In genomic region chr13:40985596-40986327, GRCh38 we compare ENCODE assay signal across 1 cellular context.
TF ChIP-seq lines count a peak whose summit lies in the region.

No MANE protein-coding gene starts in this region.

TF ChIP-seq in HepG2, 621 proteins besides CTCF, POLR2A, EP300 and RAD21 (continued from another document):
- no peak for TF ChIP-seq ZNF512B (CRISPR knock-in tag; IDR thresholded peaks at IDR 0.05; ENCODE audit: borderline replicate concordance)
- no peak for TF ChIP-seq ZNF576 (CRISPR knock-in tag; IDR thresholded peaks at IDR 0.05)
- TF ChIP-seq HNRNPL (IDR thresholded peaks at IDR 0.05; ENCODE audit: low read depth, low read length): no peak
